In genomic region chr13:26557051-26557392, GRCh38 we compare ENCODE assay signal across 8 cellular contexts. TPM values are rescaled to one million over a fixed set of nuclear protein-coding genes. Genes with fewer than 3 reads are reported as not detected.
DNase-seq lines count a peak whose midpoint lies in the region; TF ChIP-seq lines count a peak whose summit lies in the region.

No MANE protein-coding gene starts in this region.

- no peak overlapping the region for H3K27ac Mint-ChIP-seq in activated naive CD8-positive, alpha-beta T cell
- no peak overlapping the region for H3K27ac Mint-ChIP-seq in activated naive CD8-positive, alpha-beta T cell treated with anti-CD3 and anti-CD28 coated beads for 36 hours

- no peaks in the 10 kb centered on the region for H3K9me2 ChIP-seq in hepatocyte (replicated peaks; ENCODE audit: insufficient read depth)

- H3K9me3 ChIP-seq in SJCRH30 (replicated peaks) (no peaks in the 10 kb centered on the region), hepatocyte (ENCODE audit: low read depth) (no peaks in the 10 kb centered on the region), suprapubic skin (no peaks in the 10 kb centered on the region)

- H3K4me2 ChIP-seq in hepatocyte, result peak overlapping the region; percentile 92

- peaks cover 6% of the 10 kb centered on the region; the same call in 1 of the 2 replicates for H3K4me1 ChIP-seq in SJCRH30
- peaks cover 7% of the 10 kb centered on the region for H3K4me1 ChIP-seq in hepatocyte (ENCODE audit: insufficient read depth)
- peaks cover 18% of the 10 kb centered on the region for H3K4me1 ChIP-seq in suprapubic skin

- no peak for DNase-seq in activated naive CD8-positive, alpha-beta T cell treated with anti-CD3 and anti-CD28 coated beads for 36 hours
- DNase-seq in SJCRH30, result no peak
- DNase-seq in hepatocyte (ENCODE audit: low spot score), result no peak
- no peak for DNase-seq in suprapubic skin (ENCODE audit: low spot score in 2 of 2)
- no peak for DNase-seq in NCI-H774 (lab: John Stamatoyannopoulos, UW)
- DNase-seq in germinal center (ENCODE audit: low spot score), result no peak
- DNase-seq in activated CD4-positive, alpha-beta T cell treated with anti-CD3 and anti-CD28 coated beads for 1 hour, result no peak

- H3K79me2 ChIP-seq in hepatocyte, result peaks cover 28% of the 10 kb centered on the region

- H3K4me1 Mint-ChIP-seq in activated naive CD8-positive, alpha-beta T cell (ENCODE audit: low read depth), result peaks cover 14% of the 10 kb centered on the region
- H3K4me1 Mint-ChIP-seq in activated naive CD8-positive, alpha-beta T cell treated with anti-CD3 and anti-CD28 coated beads for 36 hours, result peaks cover 3% of the 10 kb centered on the region

- no peak overlapping the region for H3K27ac ChIP-seq in SJCRH30
- H3K27ac ChIP-seq in hepatocyte, result no peak overlapping the region
- H3K27ac ChIP-seq in suprapubic skin, result no peak overlapping the region

- peak overlapping the region; percentile 79 for H2AFZ ChIP-seq in hepatocyte

- H3K27me3 ChIP-seq in SJCRH30, result no peaks in the 10 kb centered on the region
- H3K27me3 ChIP-seq in hepatocyte, result peaks cover 6% of the 10 kb centered on the region
- H3K27me3 ChIP-seq in suprapubic skin, result peaks cover 7% of the 10 kb centered on the region

- H3K9me3 Mint-ChIP-seq in activated naive CD8-positive, alpha-beta T cell (ENCODE audit: low read depth), result no peaks in the 10 kb centered on the region
- H3K9me3 Mint-ChIP-seq in activated naive CD8-positive, alpha-beta T cell treated with anti-CD3 and anti-CD28 coated beads for 36 hours, result no peaks in the 10 kb centered on the region

- peaks cover 35% of the 10 kb centered on the region for H3K27me3 Mint-ChIP-seq in activated naive CD8-positive, alpha-beta T cell
- H3K27me3 Mint-ChIP-seq in activated naive CD8-positive, alpha-beta T cell treated with anti-CD3 and anti-CD28 coated beads for 36 hours, result peaks cover 45% of the 10 kb centered on the region

- H3K4me3 ChIP-seq in SJCRH30 (peak overlapping the region; percentile 87), hepatocyte (peak overlapping the region; percentile 49), suprapubic skin (peak overlapping the region; percentile 88)

- H3K36me3 ChIP-seq in SJCRH30, result no peaks in the 10 kb centered on the region
- H3K36me3 ChIP-seq in hepatocyte (replicated peaks; ENCODE audit: insufficient read depth, low read depth), result no peaks in the 10 kb centered on the region
- H3K36me3 ChIP-seq in suprapubic skin, result no peaks in the 10 kb centered on the region

- TF ChIP-seq POLR2A in suprapubic skin (IDR thresholded peaks at IDR 0.05), result no peak

- H3K4me3 Mint-ChIP-seq in activated naive CD8-positive, alpha-beta T cell, result peak overlapping the region; percentile 21
- no peak overlapping the region for H3K4me3 Mint-ChIP-seq in activated naive CD8-positive, alpha-beta T cell treated with anti-CD3 and anti-CD28 coated beads for 36 hours

- no peaks in the 10 kb centered on the region for H3K36me3 Mint-ChIP-seq in activated naive CD8-positive, alpha-beta T cell
- no peaks in the 10 kb centered on the region for H3K36me3 Mint-ChIP-seq in activated naive CD8-positive, alpha-beta T cell treated with anti-CD3 and anti-CD28 coated beads for 36 hours

- peaks cover 4% of the 10 kb centered on the region for H4K20me1 ChIP-seq in hepatocyte (ENCODE audit: insufficient read depth, poor library complexity, severe bottlenecking)

- no peak for TF ChIP-seq EP300 in suprapubic skin (IDR thresholded peaks at IDR 0.05)

- TF ChIP-seq CTCF in hepatocyte (IDR thresholded peaks at IDR 0.05; ENCODE audit: poor library complexity) (no peak), suprapubic skin (IDR thresholded peaks at IDR 0.05) (no peak)

- 0% methylated on average over 3 of the region's 3 CpGs for WGBS in hepatocyte (ENCODE audit: low lambda C conversion rate, missing lambda C conversion rate)
- 0% methylated on average over 3 of the region's 3 CpGs for WGBS in suprapubic skin

RNA-seq across cellular contexts. Expression of gene WASF3, which starts 0.5 kb away (rescaled TPM):
- under 1 TPM; 0.22 to 0.37 TPM for total RNA-seq in activated naive CD8-positive, alpha-beta T cell treated with anti-CD3 and anti-CD28 coated beads for 36 hours
- 27.5 and 30.3 TPM in 2 replicates for total RNA-seq in SJCRH30 (2014; rRNA removed; shearing (Covaris generic))
- total RNA-seq in hepatocyte (15.5 and 17.8 TPM in 2 replicates), suprapubic skin (10 to 100 TPM in 1 of 4 donors, 1 to 10 TPM in 3; 5.7 to 11.4 (median 7.2) TPM)
- polyA plus RNA-seq in hepatocyte, result 10.1 and 10.4 TPM in 2 replicates

Comparison
In these comparisons a context has a peak if more than half of its experiments do, and no peak if none do; other contexts are left out.
1. RNA of gene WASF3, which starts 0.5 kb away (total RNA-seq): 27.5 to 30.3 TPM in SJCRH30, 15.5 to 17.8 TPM in hepatocyte and 5.7 to 11.4 TPM in suprapubic skin; 0.22 to 0.37 TPM in activated naive CD8-positive, alpha-beta T cell treated with anti-CD3 and anti-CD28 coated beads for 36 hours; every median in the first group is over 4 times any median in the second.
2. Peak in every context shown above with its lines, with median percentiles within 50 percentile points of each other: H3K4me3 ChIP-seq.